Comparison of ENCODE assay signal across 13 cellular contexts in genomic region chr7:38880454-38880853, GRCh38. TPM values are rescaled to one million over a fixed set of nuclear protein-coding genes. Genes with fewer than 3 reads are reported as not detected.
DNase-seq lines count a peak whose midpoint lies in the region; ATAC-seq and TF ChIP-seq lines count a peak whose summit lies in the region.
"Had no signal": no experiment of that assay in that cellular context is flagged by ENCODE, and none has a peak within 500 bp of the region (broad histone marks: within the 10 kb centered on the region; RNA-seq: fewer than 3 reads in every experiment).

No MANE protein-coding gene starts in this region.

- H3K9me3 Mint-ChIP-seq in neural crest cell: peaks cover 8% of the 10 kb centered on the region

- H3K27me3 Mint-ChIP-seq in neural crest cell (ENCODE audit: low read depth): no peaks in the 10 kb centered on the region

- no peak overlapping the region for H3K4me3 Mint-ChIP-seq in neural crest cell

- H3K27ac Mint-ChIP-seq in neural crest cell (ENCODE audit: unreplicated experiment): peak overlapping the region; percentile 45

- no peak for TF ChIP-seq CTCF in neural crest cell (conservative IDR thresholded peaks at IDR 0.05)

- ATAC-seq in esophagus mucosa: no peak

- peaks cover 11% of the 10 kb centered on the region for H3K36me3 Mint-ChIP-seq in neural crest cell (ENCODE audit: low read depth)

- peak; percentile 41 for DNase-seq in NCI-H82 (lab: John Stamatoyannopoulos, UW)
- no peak for DNase-seq in NCI-H82 treated with DMSO at 0.1 percent for 48 hours (lab: John Stamatoyannopoulos, UW; ENCODE audit: unreplicated experiment)
- DNase-seq in foreskin melanocyte: peak; percentile 79
- no peak for DNase-seq in neural crest cell (ENCODE audit: low read depth, low spot score)
- DNase-seq in NCI-H510A treated with DMSO at 0.1 percent for 48 hours (lab: John Stamatoyannopoulos, UW): no peak
- DNase-seq in NCI-H1092 treated with DMSO at 0.1 percent for 48 hours (lab: John Stamatoyannopoulos, UW): no peak
- DNase-seq in NCI-H748 (lab: John Stamatoyannopoulos, UW; ENCODE audit: unreplicated experiment): no peak
- DNase-seq: HCEC 1CT, NCI-H1930, NCI-H2171, NCI-H446 treated with DMSO at 0.1 percent for 48 hours, SIG-M5 had no signal

- H3K4me1 Mint-ChIP-seq in neural crest cell: peaks cover 22% of the 10 kb centered on the region

RNA-seq across cellular contexts. Expression of gene VPS41, which starts 28.5 kb away (rescaled TPM):
- 67.1 and 72.1 TPM in 2 replicates for total RNA-seq in neural crest cell
- 29.5 TPM for total RNA-seq in esophagus mucosa

Comparison
In these comparisons a context has a peak if more than half of its experiments do, and no peak if none do; other contexts are left out.
1. DNase-seq: peak in NCI-H82 (single experiment) and foreskin melanocyte (single experiment); none in NCI-H82 treated with DMSO at 0.1 percent for 48 hours (single experiment), neural crest cell (single experiment), NCI-H510A treated with DMSO at 0.1 percent for 48 hours (single experiment), NCI-H1092 treated with DMSO at 0.1 percent for 48 hours (single experiment) and NCI-H748 (single experiment).